Comparison of ENCODE assay signal across 24 cellular contexts in the genomic region with DNA sequence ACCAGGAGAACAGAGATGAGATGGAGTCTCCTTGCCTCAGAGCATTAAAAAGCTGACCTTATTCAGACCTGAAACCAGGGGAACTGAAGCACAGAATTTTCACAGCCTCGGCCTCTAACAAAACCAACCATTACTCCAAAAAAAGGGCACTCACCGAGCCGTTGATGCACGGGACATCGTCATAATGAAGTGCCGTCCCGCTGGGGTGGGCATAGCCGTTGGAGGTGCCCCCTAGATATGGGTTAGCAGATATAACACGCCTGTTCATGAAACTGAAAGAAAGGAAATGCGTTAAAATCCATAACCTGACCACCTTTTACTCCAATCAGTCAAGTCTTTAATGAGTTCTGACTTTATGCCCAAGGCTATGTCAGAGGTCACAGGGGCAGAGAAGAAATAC.
"Had no signal": no experiment of that assay in that cellular context is flagged by ENCODE, and none has a peak within 500 bp of the region (broad histone marks: within the 10 kb centered on the region; RNA-seq: fewer than 3 reads in every experiment).

No MANE protein-coding gene starts in this region.

- H3K4me2 ChIP-seq: hepatocyte had no signal

- ATAC-seq: foreskin keratinocyte; left cardiac atrium; natural killer cell treated with Interleukin-12 subunit alpha and Interleukin-12 subunit beta and Interleukin-15 and Interleukin-18, amount 100 ng/mL, for 72 hours; psoas muscle; right lobe of liver had no signal

- H3K9ac ChIP-seq: parathyroid adenoma had no signal

- H3K4me3 Mint-ChIP-seq: memory B cell; natural killer cell treated with Interleukin-12 subunit alpha and Interleukin-12 subunit beta and Interleukin-15 and Interleukin-18, amount 100 ng/mL, for 72 hours; type B pancreatic cell had no signal

- H3K4me1 Mint-ChIP-seq: memory B cell had no signal

- H3K9me3 ChIP-seq: colonic mucosa, left ventricle myocardium inferior, lower lobe of right lung, psoas muscle, right lobe of liver, stomach, thyroid gland had no signal

- H2AFZ ChIP-seq: hepatocyte, parathyroid adenoma had no signal

- H3K36me3 Mint-ChIP-seq: memory B cell; natural killer cell treated with Interleukin-12 subunit alpha and Interleukin-12 subunit beta and Interleukin-15 and Interleukin-18, amount 100 ng/mL, for 72 hours had no signal

- H3K4me3 ChIP-seq: colonic mucosa, hepatocyte, left ventricle myocardium inferior, lower lobe of right lung, psoas muscle, right lobe of liver, stomach, thyroid gland had no signal

- H3K4me1 ChIP-seq: colonic mucosa, foreskin keratinocyte, parathyroid adenoma, right lobe of liver had no signal

- H3K79me2 ChIP-seq: hepatocyte, parathyroid adenoma had no signal

- H3K36me3 ChIP-seq: colonic mucosa, right lobe of liver, thyroid gland had no signal

- H3K27ac Mint-ChIP-seq: memory B cell; natural killer cell treated with Interleukin-12 subunit alpha and Interleukin-12 subunit beta and Interleukin-15 and Interleukin-18, amount 100 ng/mL, for 72 hours; type B pancreatic cell had no signal

- H3K27me3 Mint-ChIP-seq: type B pancreatic cell had no signal

- FAIRE-seq: kidney, urothelium cell line had no signal

- H3K9me3 Mint-ChIP-seq: memory B cell; natural killer cell treated with Interleukin-12 subunit alpha and Interleukin-12 subunit beta and Interleukin-15 and Interleukin-18, amount 100 ng/mL, for 72 hours; type B pancreatic cell had no signal

- H3K27me3 ChIP-seq: colonic mucosa, foreskin keratinocyte, hepatocyte, right lobe of liver, stomach, thyroid gland had no signal

- DNase-seq: colonic mucosa; dermis blood vessel endothelial cell; erythroblast; foreskin keratinocyte; kidney; left cardiac atrium; left ventricle myocardium inferior; lower lobe of right lung; midbrain; occipital lobe; psoas muscle; retina; stimulated activated CD4-positive, alpha-beta T cell treated with anti-CD3 and anti-CD28 coated beads, Interleukin-2, amount 100 ng/mL, for 24 hours; stimulated activated naive CD4-positive, alpha-beta T cell; stomach; substantia nigra; thyroid gland had no signal

- H3K27ac ChIP-seq: colonic mucosa, foreskin keratinocyte, hepatocyte, left ventricle myocardium inferior, lower lobe of right lung, parathyroid adenoma, psoas muscle, right lobe of liver, stomach, thyroid gland had no signal
